ENCODE assay signal across 9 cellular contexts in the genomic region with DNA sequence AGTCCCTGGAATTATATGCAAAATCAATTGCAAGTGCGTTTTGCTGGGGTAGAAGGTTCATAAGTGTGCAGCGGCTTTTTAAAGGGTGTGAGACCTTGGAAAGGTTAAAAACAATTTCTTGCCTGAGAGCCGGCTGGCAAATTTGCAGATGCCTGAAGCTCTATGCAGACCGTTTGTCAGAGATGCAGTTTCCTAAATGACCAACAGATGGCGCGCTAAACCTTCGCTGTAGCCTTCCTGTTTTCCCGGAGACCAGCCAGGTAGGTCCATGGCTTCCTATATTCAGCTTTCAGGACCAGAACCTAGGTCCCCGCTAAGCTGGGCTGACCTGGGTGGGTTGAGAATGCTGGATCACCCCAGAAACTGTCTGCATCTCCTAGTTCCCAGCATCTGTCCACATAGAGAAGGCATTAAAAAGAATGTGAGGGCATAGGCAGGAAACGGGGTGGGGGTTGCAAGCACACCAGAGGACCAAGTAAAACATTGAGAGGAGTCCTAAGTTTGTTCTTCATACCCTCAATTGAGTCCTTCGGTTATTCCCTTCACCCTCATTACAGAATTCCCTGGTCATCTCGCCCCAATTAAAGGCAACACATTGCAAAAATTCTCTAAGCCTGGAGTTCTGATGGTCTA. TPM values are rescaled to one million over a fixed set of nuclear protein-coding genes. Genes with fewer than 3 reads are reported as not detected.
DNase-seq lines count a peak whose midpoint lies in the region; ATAC-seq and TF ChIP-seq lines count a peak whose summit lies in the region.
"Had no signal": no experiment of that assay in that cellular context is flagged by ENCODE, and none has a peak within 500 bp of the region (broad histone marks: within the 10 kb centered on the region; RNA-seq: fewer than 3 reads in every experiment).

No MANE protein-coding gene starts in this region.

- BruUV-seq in OCI-LY7 (replicated peaks; lab: Mats Ljungman, UMichigan), result no TSS peak

- no peak overlapping the region for H3K27ac ChIP-seq in OCI-LY7 (ENCODE audit: low read depth, low read length, poor library complexity, severe bottlenecking)

- H3K4me3 Mint-ChIP-seq in activated naive CD8-positive, alpha-beta T cell treated with anti-CD3 and anti-CD28 coated beads for 36 hours, result no peak overlapping the region
- H3K4me3 Mint-ChIP-seq: activated naive CD4-positive, alpha-beta T cell treated with anti-CD3 and anti-CD28 coated beads, Interleukin-2, amount 50 U/mL, for 24 hours had no signal

- H3K9me3 ChIP-seq in OCI-LY7 (ENCODE audit: low read length), result no peaks in the 10 kb centered on the region

- CTCF ChIA-PET in OCI-LY7 (lab: Charles Lee; ENCODE audit: unreplicated experiment), result interaction anchor here (0.9 to 1.0 kb wide), 2 partner anchors 222 to 470 kb away, joined by 3 read pairs; no protein-coding TSS in a partner anchor

- no peaks in the 10 kb centered on the region for H3K4me1 Mint-ChIP-seq in activated naive CD8-positive, alpha-beta T cell treated with anti-CD3 and anti-CD28 coated beads for 36 hours
- H3K4me1 Mint-ChIP-seq: activated naive CD4-positive, alpha-beta T cell treated with anti-CD3 and anti-CD28 coated beads, Interleukin-2, amount 50 U/mL, for 24 hours had no signal

- in situ Hi-C loops in G401 (cut with HindIII; ENCODE audit: low sequenced_read_pairs), result no loop called here

- H3K27me3 Mint-ChIP-seq in activated naive CD8-positive, alpha-beta T cell treated with anti-CD3 and anti-CD28 coated beads for 36 hours, result peaks cover 34% of the 10 kb centered on the region

- no peaks in the 10 kb centered on the region for H4K20me1 ChIP-seq in OCI-LY7 (ENCODE audit: insufficient read depth, low read length)

- ATAC-seq in Right ventricle myocardium superior (ENCODE audit: poor library complexity) (peak; percentile 82), HG02884 (IDR thresholded peaks at IDR 0.05; ENCODE audit: unreplicated experiment) (no peak)

- no peaks in the 10 kb centered on the region for H3K36me3 Mint-ChIP-seq in activated naive CD8-positive, alpha-beta T cell treated with anti-CD3 and anti-CD28 coated beads for 36 hours
- H3K36me3 Mint-ChIP-seq: activated naive CD4-positive, alpha-beta T cell treated with anti-CD3 and anti-CD28 coated beads, Interleukin-2, amount 50 U/mL, for 24 hours had no signal

- intact Hi-C loops in OCI-LY7 (cut with micrococcal nuclease; ENCODE audit: unreplicated experiment) (loop anchor here (1.0 to 5.0 kb wide), 2 partner anchors 220 to 470 kb away; no protein-coding TSS in a partner anchor), Right ventricle myocardium superior (cut with DNase I) (loop anchor here (2.0 kb wide), 2 partner anchors 220 to 470 kb away; no protein-coding TSS in a partner anchor), posterior vena cava (cut with DNase I) (loop anchor here (2.0 to 5.0 kb wide), 2 partner anchors 220 to 470 kb away; no protein-coding TSS in a partner anchor)

- no peak overlapping the region for H3K4me3 ChIP-seq in OCI-LY7 (ENCODE audit: low read depth, low read length, poor library complexity, severe bottlenecking)

- peak; percentile 93 for DNase-seq in G401 (ENCODE audit: low spot score)
- DNase-seq in KG1 (lab: John Stamatoyannopoulos, UW), result peak; percentile 44
- DNase-seq in OCI-LY7 (ENCODE audit: low spot score), result peak; percentile 68
- peak; percentile 34 for DNase-seq in activated naive CD8-positive, alpha-beta T cell treated with anti-CD3 and anti-CD28 coated beads for 36 hours
- peak; percentile 49 for DNase-seq in Right ventricle myocardium superior
- DNase-seq in posterior vena cava (ENCODE audit: low spot score), result peak; percentile 85
- no peak for DNase-seq in GOT3 (lab: John Stamatoyannopoulos, UW)

- no peaks in the 10 kb centered on the region for H3K36me3 ChIP-seq in OCI-LY7 (ENCODE audit: insufficient read depth, low read length)

- H3K27ac Mint-ChIP-seq in activated naive CD8-positive, alpha-beta T cell treated with anti-CD3 and anti-CD28 coated beads for 36 hours, result no peak overlapping the region
- H3K27ac Mint-ChIP-seq: activated naive CD4-positive, alpha-beta T cell treated with anti-CD3 and anti-CD28 coated beads, Interleukin-2, amount 50 U/mL, for 24 hours had no signal

- no peaks in the 10 kb centered on the region for H3K9me3 Mint-ChIP-seq in activated naive CD8-positive, alpha-beta T cell treated with anti-CD3 and anti-CD28 coated beads for 36 hours
- H3K9me3 Mint-ChIP-seq: activated naive CD4-positive, alpha-beta T cell treated with anti-CD3 and anti-CD28 coated beads, Interleukin-2, amount 50 U/mL, for 24 hours had no signal

- POLR2A ChIA-PET in OCI-LY7 (lab: Charles Lee), result no interaction called here

- 0 out of 2 replicates have a peak overlapping the region, but pooled peaks have one; percentile 37 for H2AFZ ChIP-seq in OCI-LY7 (ENCODE audit: low read length)

- no peaks in the 10 kb centered on the region for H3K79me2 ChIP-seq in OCI-LY7 (ENCODE audit: insufficient read depth, low read depth, low read length)

- H3K4me2 ChIP-seq in OCI-LY7 (ENCODE audit: low read length), result no peak overlapping the region

- H3K4me1 ChIP-seq in OCI-LY7 (ENCODE audit: insufficient read depth, low read length, poor library complexity, severe bottlenecking), result no peaks in the 10 kb centered on the region

- H3K9me2 ChIP-seq in OCI-LY7 (ENCODE audit: insufficient read depth, low read length), result no peaks in the 10 kb centered on the region

- TF ChIP-seq CTCF in OCI-LY7 (conservative IDR thresholded peaks at IDR 0.05; ENCODE audit: low read length), result peak; percentile 95

RNA-seq across cellular contexts. Expression of gene NOS1, which starts 5.7 kb away (rescaled TPM):
- total RNA-seq in G401 (2014; rRNA removed; shearing (Covaris generic)), result not detected in 2 replicates
- total RNA-seq in OCI-LY7 (2014; rRNA removed; shearing (Covaris generic)), result not detected in 2 replicates
- total RNA-seq in OCI-LY7 (2022) (not detected in 2 replicates), Right ventricle myocardium superior (0.19 TPM), posterior vena cava (under 1 TPM; 0.60 to 0.86 TPM)
- not detected for total RNA-seq in activated naive CD8-positive, alpha-beta T cell treated with anti-CD3 and anti-CD28 coated beads for 36 hours
